10 cellular contexts compared by ENCODE assay signal in the genomic region with DNA sequence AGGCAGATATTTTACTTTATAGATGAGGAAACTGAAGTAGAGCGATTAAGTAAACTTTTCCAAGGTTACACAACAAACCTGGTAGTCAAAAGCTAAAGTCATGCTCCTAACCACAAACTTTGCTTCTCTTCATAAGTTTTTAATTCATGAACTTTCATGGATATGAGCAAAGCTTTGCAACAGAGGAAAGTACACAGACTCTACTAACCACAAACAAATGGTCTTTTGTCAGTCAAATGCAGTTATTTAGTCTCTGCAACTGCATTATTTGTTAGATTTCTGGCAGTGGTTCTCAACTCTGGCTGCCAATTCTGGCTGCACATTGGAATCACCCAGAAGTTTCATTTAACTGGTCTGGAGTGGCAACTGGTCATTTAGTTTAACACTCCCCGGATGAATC.
DNase-seq lines count a peak whose midpoint lies in the region; ATAC-seq and TF ChIP-seq lines count a peak whose summit lies in the region.
"Had no signal": no experiment of that assay in that cellular context is flagged by ENCODE, and none has a peak within 500 bp of the region (broad histone marks: within the 10 kb centered on the region; RNA-seq: fewer than 3 reads in every experiment).

No MANE protein-coding gene starts in this region.

- no peak overlapping the region for H3K27ac ChIP-seq in GM23338 (ENCODE audit: low read depth)
- H3K27ac ChIP-seq in PC-3 (ENCODE audit: low read length), result no peak overlapping the region
- no peak overlapping the region for H3K27ac ChIP-seq in fibroblast of lung (ENCODE audit: insufficient read depth, low read length)
- H3K27ac ChIP-seq: Peyer's patch had no signal

- intact Hi-C loops in PC-3 (cut with micrococcal nuclease), result no loop called here

- no TSS peak for BruUV-seq in PC-3 (replicated peaks; lab: Mats Ljungman, UMichigan)

- H3K9ac ChIP-seq in PC-3 (ENCODE audit: low read length) (no peak overlapping the region), fibroblast of lung (ENCODE audit: insufficient read depth, low read length) (no peak overlapping the region)

- peaks cover 35% of the 10 kb centered on the region for H3K4me1 Mint-ChIP-seq in GM23338

- H3K4me3 Mint-ChIP-seq in GM23338, result no peak overlapping the region
- H3K4me3 Mint-ChIP-seq: activated CD4-positive, alpha-beta memory T cell treated with anti-CD3 and anti-CD28 coated beads for 36 hours; central memory CD8-positive, alpha-beta T cell had no signal

- no peaks in the 10 kb centered on the region for H3K27me3 ChIP-seq in GM23338 (ENCODE audit: insufficient read depth)
- H3K27me3 ChIP-seq in PC-3 (ENCODE audit: low read length), result no peaks in the 10 kb centered on the region
- no peaks in the 10 kb centered on the region for H3K27me3 ChIP-seq in fibroblast of lung (ENCODE audit: control insufficient read depth, insufficient read depth, low read length)
- H3K27me3 ChIP-seq: Peyer's patch had no signal

- no peaks in the 10 kb centered on the region for H3K36me3 ChIP-seq in GM23338 (ENCODE audit: insufficient read depth)
- no peaks in the 10 kb centered on the region for H3K36me3 ChIP-seq in PC-3 (ENCODE audit: low read depth, low read length)
- no peaks in the 10 kb centered on the region for H3K36me3 ChIP-seq in fibroblast of lung (ENCODE audit: control insufficient read depth, insufficient read depth, low read length)
- H3K36me3 ChIP-seq: Peyer's patch had no signal

- POLR2A ChIA-PET in PC-3 (lab: Charles Lee; ENCODE audit: unreplicated experiment), result interaction anchor here (1.7 kb wide), 1 partner anchor 9 kb away, joined by 5 read pairs; a partner anchor contains a TSS

- H3K9me2 ChIP-seq in GM23338 (ENCODE audit: insufficient read depth) (no peaks in the 10 kb centered on the region), PC-3 (replicated peaks; ENCODE audit: low read length) (no peaks in the 10 kb centered on the region)

- no peaks in the 10 kb centered on the region for H3K9me3 Mint-ChIP-seq in GM23338
- H3K9me3 Mint-ChIP-seq: activated CD4-positive, alpha-beta memory T cell treated with anti-CD3 and anti-CD28 coated beads for 36 hours; central memory CD8-positive, alpha-beta T cell had no signal

- no peaks in the 10 kb centered on the region for H3F3A ChIP-seq in GM23338 (replicated peaks; ENCODE audit: low read depth)
- no peaks in the 10 kb centered on the region for H3F3A ChIP-seq in PC-3 (ENCODE audit: low read length, unreplicated experiment)

- CTCF ChIA-PET in PC-3 (lab: Charles Lee), result no interaction called here

- H2AFZ ChIP-seq in GM23338, result no peak overlapping the region
- no peak overlapping the region for H2AFZ ChIP-seq in PC-3 (ENCODE audit: low read length)
- no peak overlapping the region for H2AFZ ChIP-seq in fibroblast of lung (ENCODE audit: low read length)

- H4K20me1 ChIP-seq in GM23338 (replicated peaks; ENCODE audit: insufficient read depth) (peaks cover 15% of the 10 kb centered on the region), PC-3 (ENCODE audit: low read length) (no peaks in the 10 kb centered on the region), fibroblast of lung (ENCODE audit: control insufficient read depth, extremely low read depth, insufficient read depth, low read length) (no peaks in the 10 kb centered on the region)

- TF ChIP-seq CTCF in GM23338 (conservative IDR thresholded peaks at IDR 0.05; ENCODE audit: low read depth in 2 of 2), result no peak
- TF ChIP-seq CTCF in PC-3 (conservative IDR thresholded peaks at IDR 0.05; ENCODE audit: low read depth, low read length), result no peak
- TF ChIP-seq CTCF in fibroblast of lung (conservative IDR thresholded peaks at IDR 0.05 in 1 of 2, IDR thresholded peaks at IDR 0.05 in 1 of 2; ENCODE audit: low read depth in 1 of 2, low read length in 2 of 2), result no peak
- TF ChIP-seq CTCF in GM20000 (IDR thresholded peaks at IDR 0.05; ENCODE audit: extremely low read depth, missing control alignments), result no peak

- no peak for ATAC-seq in GM23338
- ATAC-seq in PC-3, result peak; percentile 45
- no peak for ATAC-seq in HG02678 (IDR thresholded peaks at IDR 0.05; ENCODE audit: unreplicated experiment)

- H3K4me3 ChIP-seq in GM23338, result no peak overlapping the region; the same call in 1 of the 2 replicates
- no peak overlapping the region for H3K4me3 ChIP-seq in PC-3 (ENCODE audit: low read length)
- no peak overlapping the region for H3K4me3 ChIP-seq in fibroblast of lung (replicated peaks in 1 of 4; ENCODE audit: control extremely low read depth in 1 of 4, insufficient read depth in 1 of 4, low read depth in 3 of 4, low read length in 4 of 4)
- H3K4me3 ChIP-seq: Peyer's patch had no signal

- H3K9me3 ChIP-seq in PC-3 (ENCODE audit: low read length) (no peaks in the 10 kb centered on the region), fibroblast of lung (ENCODE audit: control insufficient read depth, insufficient read depth, low read depth, low read length) (no peaks in the 10 kb centered on the region)
- H3K9me3 ChIP-seq: Peyer's patch had no signal

- no peak for DNase-seq in GM23338 (ENCODE audit: low spot score)
- peak; percentile 21 for DNase-seq in PC-3
- DNase-seq in fibroblast of lung (ENCODE audit: low read depth in 2 of 2), result peak; percentile 77 to 87
- DNase-seq in renal cortical epithelial cell (ENCODE audit: low read depth), result peak; percentile 90
- DNase-seq in DMS53 (lab: John Stamatoyannopoulos, UW), result no peak
- DNase-seq in GM20000 (ENCODE audit: low spot score), result no peak
- DNase-seq: activated CD4-positive, alpha-beta memory T cell treated with anti-CD3 and anti-CD28 coated beads for 36 hours; Peyer's patch had no signal

- H3K36me3 Mint-ChIP-seq in GM23338 (ENCODE audit: low read depth), result no peaks in the 10 kb centered on the region

- H3K79me2 ChIP-seq in GM23338 (replicated peaks; ENCODE audit: insufficient read depth), result peaks cover 80% of the 10 kb centered on the region
- no peaks in the 10 kb centered on the region for H3K79me2 ChIP-seq in PC-3 (ENCODE audit: low read length)
- H3K79me2 ChIP-seq in fibroblast of lung (ENCODE audit: control insufficient read depth, insufficient read depth, low read length), result no peaks in the 10 kb centered on the region

- no peak overlapping the region for H3K27ac Mint-ChIP-seq in GM23338
- H3K27ac Mint-ChIP-seq: activated CD4-positive, alpha-beta memory T cell treated with anti-CD3 and anti-CD28 coated beads for 36 hours had no signal

- peaks cover 2% of the 10 kb centered on the region for H3K27me3 Mint-ChIP-seq in GM23338 (ENCODE audit: insufficient read depth, low read depth, poor library complexity)
- H3K27me3 Mint-ChIP-seq: activated CD4-positive, alpha-beta memory T cell treated with anti-CD3 and anti-CD28 coated beads for 36 hours; central memory CD8-positive, alpha-beta T cell had no signal

- peak overlapping the region; percentile 33; the same call in 1 of the 2 replicates for H3K4me2 ChIP-seq in GM23338
- no peak overlapping the region for H3K4me2 ChIP-seq in PC-3 (ENCODE audit: low read length)
- no peak overlapping the region for H3K4me2 ChIP-seq in fibroblast of lung (ENCODE audit: extremely low read depth, insufficient read depth, low read length)

- H3K4me1 ChIP-seq in GM23338 (ENCODE audit: insufficient read depth) (peaks cover 38% of the 10 kb centered on the region), PC-3 (ENCODE audit: insufficient read depth, low read length) (no peaks in the 10 kb centered on the region), fibroblast of lung (ENCODE audit: control insufficient read depth, extremely low read depth, insufficient read depth, low read length) (no peaks in the 10 kb centered on the region)

TF ChIP-seq in GM23338, 12 proteins besides CTCF, POLR2A, EP300 and RAD21 (continues in another document):
- TF ChIP-seq ZNF114 (CRISPR knock-in tag; IDR thresholded peaks at IDR 0.05), result no peak
- TF ChIP-seq EZH2 (IDR thresholded peaks at IDR 0.05; ENCODE audit: low read depth, unreplicated experiment), result no peak
- no peak for TF ChIP-seq POLR2AphosphoS5 (IDR thresholded peaks at IDR 0.05; ENCODE audit: low read depth)
- no peak for TF ChIP-seq CREB1 (CRISPR knock-in tag; IDR thresholded peaks at IDR 0.05; ENCODE audit: low read depth)
- TF ChIP-seq STAT1 (IDR thresholded peaks at IDR 0.05; ENCODE audit: unreplicated experiment), result no peak
- no peak for TF ChIP-seq ZNF331 (CRISPR knock-in tag; IDR thresholded peaks at IDR 0.05; ENCODE audit: low read depth)
- TF ChIP-seq, protein P1, sequence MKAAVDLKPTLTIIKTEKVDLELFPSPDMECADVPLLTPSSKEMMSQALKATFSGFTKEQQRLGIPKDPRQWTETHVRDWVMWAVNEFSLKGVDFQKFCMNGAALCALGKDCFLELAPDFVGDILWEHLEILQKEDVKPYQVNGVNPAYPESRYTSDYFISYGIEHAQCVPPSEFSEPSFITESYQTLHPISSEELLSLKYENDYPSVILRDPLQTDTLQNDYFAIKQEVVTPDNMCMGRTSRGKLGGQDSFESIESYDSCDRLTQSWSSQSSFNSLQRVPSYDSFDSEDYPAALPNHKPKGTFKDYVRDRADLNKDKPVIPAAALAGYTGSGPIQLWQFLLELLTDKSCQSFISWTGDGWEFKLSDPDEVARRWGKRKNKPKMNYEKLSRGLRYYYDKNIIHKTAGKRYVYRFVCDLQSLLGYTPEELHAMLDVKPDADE (IDR thresholded peaks at IDR 0.05), result no peak
- TF ChIP-seq EZH2phosphoT487 (IDR thresholded peaks at IDR 0.05; ENCODE audit: unreplicated experiment), result no peak
- TF ChIP-seq NANOG (IDR thresholded peaks at IDR 0.05; ENCODE audit: borderline replicate concordance), result no peak

Comparison
In these comparisons a context has a peak if more than half of its experiments do, and no peak if none do; other contexts are left out.
1. DNase-seq: peak in PC-3 (single experiment), fibroblast of lung (2 of 2) and renal cortical epithelial cell (single experiment); none in GM23338 (single experiment), DMS53 (single experiment) and GM20000 (single experiment).